Comparison of ENCODE assay signal across 16 cellular contexts in the genomic region with DNA sequence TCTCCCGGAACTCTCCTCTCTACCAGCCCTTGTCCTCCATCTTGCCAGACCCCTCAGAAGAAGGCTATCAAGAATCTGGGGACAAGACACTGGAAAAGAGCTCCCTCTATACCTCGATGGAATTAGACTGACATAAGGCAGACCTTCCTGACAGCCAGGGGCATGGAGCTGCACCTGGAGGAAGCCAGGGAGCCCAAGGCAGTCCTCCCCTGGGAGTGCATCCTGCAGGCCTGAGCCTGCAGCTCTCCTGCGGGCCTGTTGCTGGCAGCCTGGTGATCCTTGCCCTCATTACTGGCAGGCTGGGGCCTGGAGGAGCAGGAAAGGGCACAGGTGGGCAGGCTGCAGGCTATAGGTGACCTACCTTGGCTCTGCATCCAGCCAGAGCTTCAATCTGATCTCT.
"Had no signal": no experiment of that assay in that cellular context is flagged by ENCODE, and none has a peak within 500 bp of the region (broad histone marks: within the 10 kb centered on the region; RNA-seq: fewer than 3 reads in every experiment).

No MANE protein-coding gene starts in this region.

- H3K4me3 ChIP-seq: body of pancreas, dorsolateral prefrontal cortex, mucosa of descending colon, transverse colon had no signal

- H3K4me1 Mint-ChIP-seq: stimulated activated naive B cell treated with anti-CD40 and anti-IgM and Interleukin-4, amounts not matched to agents 10 μg/mL and 1 μg/mL and 100 μg/mL, for 72 hours; WTC11 had no signal

- H3K4me3 Mint-ChIP-seq: activated CD4-positive, alpha-beta T cell treated with anti-CD3 and anti-CD28 coated beads, Interleukin-2, amount 10 ng/mL, durations not matched to agents 24 days and 14 days; activated naive CD4-positive, alpha-beta T cell treated with anti-CD3 and anti-CD28 coated beads, Interleukin-2, amount 50 U/mL, for 24 hours; naive thymus-derived CD8-positive, alpha-beta T cell; stimulated activated naive B cell treated with anti-CD40 and anti-IgM and Interleukin-4, amounts not matched to agents 10 μg/mL and 1 μg/mL and 100 μg/mL, for 72 hours; T-helper 1 cell treated with Interleukin-12 subunit alpha and Interleukin-12 subunit beta and Interleukin-4 antibody, amounts not matched to agents 30 μg/mL and 1 μg/mL, for 36 hours; WTC11 had no signal

- DNase-seq: activated CD4-positive, alpha-beta T cell treated with anti-CD3 and anti-CD28 coated beads, Interleukin-2, amount 10 ng/mL, durations not matched to agents 24 days and 14 days; activated effector memory CD4-positive, alpha-beta T cell treated with Interleukin-2 at 50 U/mL for 16 hours; activated T-cell treated with anti-CD3 and anti-CD28 coated beads, Interleukin-2, amount 50 U/mL, for 1 hour; body of pancreas; dorsolateral prefrontal cortex; mammary epithelial cell; mucosa of descending colon; naive thymus-derived CD8-positive, alpha-beta T cell; right cardiac atrium; stimulated activated naive B cell treated with anti-CD40 and anti-IgM and Interleukin-4, amounts not matched to agents 10 μg/mL and 1 μg/mL and 100 μg/mL, for 72 hours; substantia nigra; transverse colon had no signal

- H3K27ac Mint-ChIP-seq: activated CD4-positive, alpha-beta T cell treated with anti-CD3 and anti-CD28 coated beads, Interleukin-2, amount 10 ng/mL, durations not matched to agents 24 days and 14 days; activated naive CD4-positive, alpha-beta T cell treated with anti-CD3 and anti-CD28 coated beads, Interleukin-2, amount 50 U/mL, for 24 hours; naive thymus-derived CD8-positive, alpha-beta T cell; progenitor cell of endocrine pancreas; stimulated activated naive B cell treated with anti-CD40 and anti-IgM and Interleukin-4, amounts not matched to agents 10 μg/mL and 1 μg/mL and 100 μg/mL, for 72 hours; T-helper 1 cell treated with Interleukin-12 subunit alpha and Interleukin-12 subunit beta and Interleukin-4 antibody, amounts not matched to agents 30 μg/mL and 1 μg/mL, for 36 hours; WTC11 had no signal

- H3K36me3 ChIP-seq: transverse colon had no signal

- H3K27me3 ChIP-seq: body of pancreas, dorsolateral prefrontal cortex, transverse colon had no signal

- ATAC-seq: body of pancreas; mucosa of descending colon; naive thymus-derived CD8-positive, alpha-beta T cell; right cardiac atrium; stimulated activated naive B cell treated with anti-CD40 and anti-IgM and Interleukin-4, amounts not matched to agents 10 μg/mL and 1 μg/mL and 100 μg/mL, for 72 hours; WTC11 had no signal

- H3K9me3 ChIP-seq: body of pancreas, mucosa of descending colon, transverse colon had no signal

- H3K4me1 ChIP-seq: body of pancreas, transverse colon had no signal

- H3K36me3 Mint-ChIP-seq: activated naive CD4-positive, alpha-beta T cell treated with anti-CD3 and anti-CD28 coated beads, Interleukin-2, amount 50 U/mL, for 24 hours; naive thymus-derived CD8-positive, alpha-beta T cell; stimulated activated naive B cell treated with anti-CD40 and anti-IgM and Interleukin-4, amounts not matched to agents 10 μg/mL and 1 μg/mL and 100 μg/mL, for 72 hours; WTC11 had no signal

- H3K27ac ChIP-seq: body of pancreas, dorsolateral prefrontal cortex, transverse colon had no signal
